Comparison of ENCODE assay signal across 2 cellular contexts in the genomic region with DNA sequence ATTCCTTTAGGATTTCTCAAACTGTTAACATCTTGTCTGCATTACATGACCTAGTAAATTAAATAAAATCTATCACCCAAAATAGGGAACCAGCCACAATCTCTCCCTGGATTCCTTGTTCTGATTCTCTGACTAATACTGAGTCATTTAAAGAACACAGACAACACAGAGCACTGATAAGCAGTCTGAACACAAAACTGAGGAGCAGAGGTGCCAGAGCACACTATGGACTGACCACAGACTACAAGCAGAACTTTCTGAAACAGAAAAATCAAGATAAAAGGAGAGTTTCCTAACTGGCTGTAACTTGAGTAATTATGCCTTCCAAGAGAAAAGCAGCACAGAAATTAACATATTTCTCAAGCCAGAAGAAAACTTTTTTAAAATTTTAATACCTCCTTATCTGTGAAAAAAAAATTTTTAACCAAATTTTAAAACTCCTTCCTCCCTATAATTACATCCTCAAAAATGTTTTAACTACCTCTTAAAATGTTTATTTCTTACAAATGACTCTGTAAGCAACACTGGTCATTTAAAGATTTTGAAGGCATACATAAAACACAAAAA.
TF ChIP-seq lines count a peak whose summit lies in the region.

No MANE protein-coding gene starts in this region.

TF ChIP-seq in GM12878, 131 proteins besides CTCF, POLR2A, EP300 and RAD21 (continued from another document and continues in another):
- TF ChIP-seq MYC (IDR thresholded peaks at IDR 0.05; ENCODE audit: insufficient read depth, insufficient read length, insufficient replicate concordance, low read length, severe bottlenecking) (no peak), TAF1 (IDR thresholded peaks at IDR 0.05; ENCODE audit: borderline replicate concordance, low read depth, low read length) (no peak), ZNF592 (IDR thresholded peaks at IDR 0.05) (no peak), DPF2 (IDR thresholded peaks at IDR 0.05) (peak; percentile 56; the same call in 1 of the 2 replicates), CREB1 (IDR thresholded peaks at IDR 0.05; ENCODE audit: low read depth) (no peak), RCOR1 (conservative IDR thresholded peaks at IDR 0.05; ENCODE audit: low read depth, low read length) (no peak), TCF7 (IDR thresholded peaks at IDR 0.05; ENCODE audit: borderline replicate concordance) (no peak), RELA (IDR thresholded peaks at IDR 0.05; ENCODE audit: borderline replicate concordance, partially characterized antibody) (no peak), BMI1 (IDR thresholded peaks at IDR 0.05; ENCODE audit: borderline replicate concordance) (no peak), ZNF384 (IDR thresholded peaks at IDR 0.05; ENCODE audit: borderline replicate concordance, low read depth, low read length) (no peak), PAX5 (IDR thresholded peaks at IDR 0.05; ENCODE audit: borderline replicate concordance, low read depth, low read length) (no peak)
- TF ChIP-seq, protein P1, sequence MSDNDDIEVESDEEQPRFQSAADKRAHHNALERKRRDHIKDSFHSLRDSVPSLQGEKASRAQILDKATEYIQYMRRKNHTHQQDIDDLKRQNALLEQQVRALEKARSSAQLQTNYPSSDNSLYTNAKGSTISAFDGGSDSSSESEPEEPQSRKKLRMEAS (IDR thresholded peaks at IDR 0.05; ENCODE audit: low read depth, low read length): no peak
- TF ChIP-seq, protein P2, sequence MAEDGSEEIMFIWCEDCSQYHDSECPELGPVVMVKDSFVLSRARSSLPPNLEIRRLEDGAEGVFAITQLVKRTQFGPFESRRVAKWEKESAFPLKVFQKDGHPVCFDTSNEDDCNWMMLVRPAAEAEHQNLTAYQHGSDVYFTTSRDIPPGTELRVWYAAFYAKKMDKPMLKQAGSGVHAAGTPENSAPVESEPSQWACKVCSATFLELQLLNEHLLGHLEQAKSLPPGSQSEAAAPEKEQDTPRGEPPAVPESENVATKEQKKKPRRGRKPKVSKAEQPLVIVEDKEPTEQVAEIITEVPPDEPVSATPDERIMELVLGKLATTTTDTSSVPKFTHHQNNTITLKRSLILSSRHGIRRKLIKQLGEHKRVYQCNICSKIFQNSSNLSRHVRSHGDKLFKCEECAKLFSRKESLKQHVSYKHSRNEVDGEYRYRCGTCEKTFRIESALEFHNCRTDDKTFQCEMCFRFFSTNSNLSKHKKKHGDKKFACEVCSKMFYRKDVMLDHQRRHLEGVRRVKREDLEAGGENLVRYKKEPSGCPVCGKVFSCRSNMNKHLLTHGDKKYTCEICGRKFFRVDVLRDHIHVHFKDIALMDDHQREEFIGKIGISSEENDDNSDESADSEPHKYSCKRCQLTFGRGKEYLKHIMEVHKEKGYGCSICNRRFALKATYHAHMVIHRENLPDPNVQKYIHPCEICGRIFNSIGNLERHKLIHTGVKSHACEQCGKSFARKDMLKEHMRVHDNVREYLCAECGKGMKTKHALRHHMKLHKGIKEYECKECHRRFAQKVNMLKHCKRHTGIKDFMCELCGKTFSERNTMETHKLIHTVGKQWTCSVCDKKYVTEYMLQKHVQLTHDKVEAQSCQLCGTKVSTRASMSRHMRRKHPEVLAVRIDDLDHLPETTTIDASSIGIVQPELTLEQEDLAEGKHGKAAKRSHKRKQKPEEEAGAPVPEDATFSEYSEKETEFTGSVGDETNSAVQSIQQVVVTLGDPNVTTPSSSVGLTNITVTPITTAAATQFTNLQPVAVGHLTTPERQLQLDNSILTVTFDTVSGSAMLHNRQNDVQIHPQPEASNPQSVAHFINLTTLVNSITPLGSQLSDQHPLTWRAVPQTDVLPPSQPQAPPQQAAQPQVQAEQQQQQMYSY (CRISPR knock-in tag; IDR thresholded peaks at IDR 0.05): no peak

TF ChIP-seq in HepG2, 621 proteins besides CTCF, POLR2A, EP300 and RAD21 (continued from another document):
- TF ChIP-seq, protein P3, sequence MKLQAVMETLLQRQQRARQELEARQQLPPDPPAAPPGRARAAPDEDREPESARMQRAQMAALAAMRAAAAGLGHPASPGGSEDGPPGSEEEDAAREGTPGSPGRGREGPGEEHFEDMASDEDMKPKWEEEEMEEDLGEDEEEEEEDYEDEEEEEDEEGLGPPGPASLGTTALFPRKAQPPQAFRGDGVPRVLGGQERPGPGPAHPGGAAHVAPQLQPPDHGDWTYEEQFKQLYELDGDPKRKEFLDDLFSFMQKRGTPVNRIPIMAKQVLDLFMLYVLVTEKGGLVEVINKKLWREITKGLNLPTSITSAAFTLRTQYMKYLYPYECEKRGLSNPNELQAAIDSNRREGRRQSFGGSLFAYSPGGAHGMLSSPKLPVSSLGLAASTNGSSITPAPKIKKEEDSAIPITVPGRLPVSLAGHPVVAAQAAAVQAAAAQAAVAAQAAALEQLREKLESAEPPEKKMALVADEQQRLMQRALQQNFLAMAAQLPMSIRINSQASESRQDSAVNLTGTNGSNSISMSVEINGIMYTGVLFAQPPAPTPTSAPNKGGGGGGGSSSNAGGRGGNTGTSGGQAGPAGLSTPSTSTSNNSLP (IDR thresholded peaks at IDR 0.05; ENCODE audit: low read depth, low read length): peak; percentile 45; the same call in 1 of the 2 replicates
- TF ChIP-seq SOX5 (CRISPR knock-in tag; IDR thresholded peaks at IDR 0.05; ENCODE audit: borderline replicate concordance): peak; percentile 27; the same call in 1 of the 2 replicates
